Comparison of ENCODE assay signal across 1 cellular context in genomic region chrX:10971176-10971575, GRCh38.
TF ChIP-seq lines count a peak whose summit lies in the region.

No MANE protein-coding gene starts in this region.

TF ChIP-seq in SK-N-SH treated with all-trans-retinoic acid at 6 μM for 48 hours, 23 proteins besides CTCF, POLR2A, EP300 and RAD21 (continued from another document):
- TF ChIP-seq TOX (CRISPR knock-in tag; IDR thresholded peaks at IDR 0.05; ENCODE audit: borderline replicate concordance): no peak
- no peak for TF ChIP-seq SNAI2 (CRISPR knock-in tag; IDR thresholded peaks at IDR 0.05)
- no peak for TF ChIP-seq ISL1 (CRISPR knock-in tag; IDR thresholded peaks at IDR 0.05)
- TF ChIP-seq PATZ1 (CRISPR knock-in tag; IDR thresholded peaks at IDR 0.05; ENCODE audit: borderline replicate concordance): no peak
- TF ChIP-seq ARNTL (CRISPR knock-in tag; IDR thresholded peaks at IDR 0.05; ENCODE audit: borderline replicate concordance, low read depth): no peak
- no peak for TF ChIP-seq POU6F1 (CRISPR knock-in tag; IDR thresholded peaks at IDR 0.05; ENCODE audit: borderline replicate concordance, low read depth)
- TF ChIP-seq ZC3H10 (CRISPR knock-in tag; IDR thresholded peaks at IDR 0.05): no peak
- TF ChIP-seq ZFP30 (CRISPR knock-in tag; IDR thresholded peaks at IDR 0.05): no peak
